In genomic region chr1:121009216-121010057, GRCh38 we compare ENCODE assay signal across 8 cellular contexts.
DNase-seq lines count a peak whose midpoint lies in the region; TF ChIP-seq lines count a peak whose summit lies in the region.
"Not testable (repeated sequence)": the region's sequence is repeated elsewhere in the genome, so short reads cannot be mapped to it uniquely, and the experiment has no call there.

No MANE protein-coding gene starts in this region.

- not testable (repeated sequence) for H3K79me1 ChIP-seq in mesendoderm (ENCODE audit: low read length)

- H3K9me3 ChIP-seq in spleen; subcutaneous abdominal adipose tissue (ENCODE audit: control insufficient read depth in 5 of 5, low read length in 5 of 5): not testable (repeated sequence)

- not testable (repeated sequence) for TF ChIP-seq CTCF in MCF 10A (IDR thresholded peaks at IDR 0.05; ENCODE audit: unreplicated experiment); spleen (IDR thresholded peaks at IDR 0.05 in 8 of 11, conservative IDR thresholded peaks at IDR 0.05 in 3 of 11)

- CTCF ChIA-PET in MCF 10A (lab: Yijun Ruan, JAX): not testable (repeated sequence)

- not testable (repeated sequence) for H2BK5ac ChIP-seq in mesendoderm (ENCODE audit: low read length)

- peak overlapping the region; percentile 63 for H3K4me3 Mint-ChIP-seq in T-helper 1 cell treated with Interleukin-12 subunit alpha and Interleukin-12 subunit beta and Interleukin-4 antibody, amounts not matched to agents 30 μg/mL and 1 μg/mL, for 36 hours
- peak overlapping the region; percentile 63 for H3K4me3 Mint-ChIP-seq in MCF 10A (ENCODE audit: unreplicated experiment)

- H3K36me3 Mint-ChIP-seq in T-helper 1 cell treated with Interleukin-12 subunit alpha and Interleukin-12 subunit beta and Interleukin-4 antibody, amounts not matched to agents 30 μg/mL and 1 μg/mL, for 36 hours (ENCODE audit: low read depth); MCF 10A (ENCODE audit: insufficient read depth, unreplicated experiment): not testable (repeated sequence)

- H3K4me1 ChIP-seq in mesendoderm (ENCODE audit: control insufficient read depth, low read depth, low read length): not testable (repeated sequence)
- H3K4me1 ChIP-seq in spleen: peaks cover 0 to 16% (median 2%) of the 10 kb centered on the region in 6 donors
- peaks cover 0 to 15% (median 7%) of the 10 kb centered on the region in 5 donors for H3K4me1 ChIP-seq in subcutaneous abdominal adipose tissue (ENCODE audit: control insufficient read depth in 5 of 5, insufficient read depth in 5 of 5, low read length in 5 of 5)

- not testable (repeated sequence) for H3K4me2 ChIP-seq in mesendoderm (ENCODE audit: low read length)

- H3K23ac ChIP-seq in mesendoderm (ENCODE audit: low read length): not testable (repeated sequence)

- H3K36me3 ChIP-seq in mesendoderm (ENCODE audit: control insufficient read depth, insufficient read depth, low read length); spleen; subcutaneous abdominal adipose tissue (ENCODE audit: control insufficient read depth in 5 of 5, insufficient read depth in 5 of 5, low read length in 5 of 5): not testable (repeated sequence)

- H3K27me3 ChIP-seq in mesendoderm (ENCODE audit: insufficient read depth, low read length, poor library complexity); subcutaneous abdominal adipose tissue (ENCODE audit: control insufficient read depth in 5 of 5, insufficient read depth in 4 of 5, low read length in 5 of 5): not testable (repeated sequence)
- peaks cover 0 to 31% (median 0%) of the 10 kb centered on the region in 7 donors for H3K27me3 ChIP-seq in spleen (replicated peaks in 1 of 7)

- no CpG with 5 or more reads among the region's 59 CpGs for WGBS in mesendoderm (ENCODE audit: extremely low coverage, insufficient coverage, low lambda C conversion rate)
- 3 to 14% (median 10%) methylated on average over 15 to 54 of the region's 59 CpGs for WGBS in spleen, 5 donors

- not testable (repeated sequence) for H4K5ac ChIP-seq in mesendoderm (ENCODE audit: low read length)

- H2BK15ac ChIP-seq in mesendoderm (replicated peaks; ENCODE audit: low read depth): not testable (repeated sequence)

- H3K4me3 ChIP-seq in mesendoderm (ENCODE audit: low read length): not testable (repeated sequence)
- peak overlapping the region in 6 of 8 donors; percentile 5 to 62 (median 20) for H3K4me3 ChIP-seq in spleen
- peak overlapping the region in 4 of 5 donors; percentile 32 to 44 (median 41) for H3K4me3 ChIP-seq in subcutaneous abdominal adipose tissue (ENCODE audit: low read depth in 1 of 5, low read length in 5 of 5)

- not testable (repeated sequence) for BruUV-seq in MCF 10A (replicated peaks; lab: Mats Ljungman, UMichigan)

- peaks cover 18% of the 10 kb centered on the region for H3K27me3 Mint-ChIP-seq in T-helper 1 cell treated with Interleukin-12 subunit alpha and Interleukin-12 subunit beta and Interleukin-4 antibody, amounts not matched to agents 30 μg/mL and 1 μg/mL, for 36 hours (ENCODE audit: low read depth)
- not testable (repeated sequence) for H3K27me3 Mint-ChIP-seq in MCF 10A (ENCODE audit: insufficient read depth, unreplicated experiment)

- peaks cover 12% of the 10 kb centered on the region for H3K4me1 Mint-ChIP-seq in T-helper 1 cell treated with Interleukin-12 subunit alpha and Interleukin-12 subunit beta and Interleukin-4 antibody, amounts not matched to agents 30 μg/mL and 1 μg/mL, for 36 hours (ENCODE audit: low read depth)
- H3K4me1 Mint-ChIP-seq in MCF 10A (ENCODE audit: insufficient read depth, unreplicated experiment): not testable (repeated sequence)

- not testable (repeated sequence) for H3K79me2 ChIP-seq in mesendoderm (ENCODE audit: control insufficient read depth, insufficient read depth, low read length)

- H4K8ac ChIP-seq in mesendoderm (ENCODE audit: low read depth, low read length): not testable (repeated sequence)

- H3K9ac ChIP-seq in mesendoderm (ENCODE audit: low read length); subcutaneous abdominal adipose tissue (ENCODE audit: low read length in 5 of 5): not testable (repeated sequence)

- not testable (repeated sequence) for H2AK5ac ChIP-seq in mesendoderm (ENCODE audit: low read length)

- H3K9me3 Mint-ChIP-seq in T-helper 1 cell treated with Interleukin-12 subunit alpha and Interleukin-12 subunit beta and Interleukin-4 antibody, amounts not matched to agents 30 μg/mL and 1 μg/mL, for 36 hours; MCF 10A (ENCODE audit: unreplicated experiment): not testable (repeated sequence)

- H3K27ac Mint-ChIP-seq in T-helper 1 cell treated with Interleukin-12 subunit alpha and Interleukin-12 subunit beta and Interleukin-4 antibody, amounts not matched to agents 30 μg/mL and 1 μg/mL, for 36 hours; MCF 10A (ENCODE audit: low read depth, unreplicated experiment): not testable (repeated sequence)

- POLR2A ChIA-PET in MCF 10A (lab: Yijun Ruan, JAX): not testable (repeated sequence)

- not testable (repeated sequence) for H3K4ac ChIP-seq in mesendoderm (ENCODE audit: low read depth, low read length)

- not testable (repeated sequence) for H2BK120ac ChIP-seq in mesendoderm (ENCODE audit: low read depth, low read length)

- peak; percentile 1 for DNase-seq in GM03348 (ENCODE audit: low spot score)
- DNase-seq in activated T-cell treated with anti-CD3 and anti-CD28 coated beads for 48 hours (ENCODE audit: low read depth): peak; percentile 48
- DNase-seq in MCF 10A (ENCODE audit: unreplicated experiment): peak; percentile 16
- DNase-seq in germinal center (ENCODE audit: low spot score): peak; percentile 1
- DNase-seq in mesendoderm: peak; percentile 45
- DNase-seq in spleen: peak; percentile 77

- H3K56ac ChIP-seq in mesendoderm (ENCODE audit: low read length): not testable (repeated sequence)

- H3K27ac ChIP-seq in mesendoderm (ENCODE audit: low read depth, low read length); spleen; subcutaneous abdominal adipose tissue (ENCODE audit: low read depth, low read length): not testable (repeated sequence)

- not testable (repeated sequence) for H3K18ac ChIP-seq in mesendoderm (ENCODE audit: low read length)

- not testable (repeated sequence) for TF ChIP-seq POLR2A in spleen (IDR thresholded peaks at IDR 0.05)

- intact Hi-C loops in MCF 10A (cut with micrococcal nuclease); spleen (cut with DNase I; ENCODE audit: low total_unique reads): not testable (repeated sequence)

Comparison
In these comparisons a context has a peak if more than half of its experiments do, and no peak if none do; other contexts are left out.
1. DNase-seq: peak in every context shown above with its lines; median percentile 77 in spleen; 48 in activated T-cell treated with anti-CD3 and anti-CD28 coated beads for 48 hours; 45 in mesendoderm; 16 in MCF 10A; 1 in GM03348; 1 in germinal center.